1 cellular context compared by ENCODE assay signal in the genomic region with DNA sequence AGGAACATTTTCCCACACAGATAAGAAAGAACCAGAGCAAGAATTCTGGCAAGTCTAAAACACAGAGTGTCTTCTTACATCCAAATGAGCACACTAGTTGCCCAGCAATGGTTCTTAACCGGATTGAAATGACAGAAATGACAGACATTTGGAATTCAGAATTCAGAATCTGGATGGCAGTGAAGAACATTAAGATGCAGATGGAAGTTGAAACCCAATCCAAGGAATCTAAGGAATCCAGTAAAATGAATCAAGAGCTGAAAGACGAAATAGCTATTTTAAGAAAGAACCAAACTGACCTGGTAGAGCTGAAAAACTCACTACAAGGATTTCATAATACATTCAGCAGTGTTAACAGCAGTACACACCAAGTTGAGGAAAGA.
TF ChIP-seq lines count a peak whose summit lies in the region.

No MANE protein-coding gene starts in this region.

TF ChIP-seq in H1, 55 proteins besides CTCF, POLR2A, EP300 and RAD21:
- TF ChIP-seq SIRT6 (IDR thresholded peaks at IDR 0.05; ENCODE audit: low read length), result no peak
- no peak for TF ChIP-seq RXRA (IDR thresholded peaks at IDR 0.05; ENCODE audit: insufficient read depth, low read depth, low read length)
- no peak for TF ChIP-seq SAP30 (IDR thresholded peaks at IDR 0.05; ENCODE audit: insufficient read depth, insufficient replicate concordance, low read length)
